ENCODE assay signal across 20 cellular contexts in genomic region chr12:88113871-88114270, GRCh38. TPM values are rescaled to one million over a fixed set of nuclear protein-coding genes. Genes with fewer than 3 reads are reported as not detected.
DNase-seq lines count a peak whose midpoint lies in the region; ATAC-seq and TF ChIP-seq lines count a peak whose summit lies in the region.
"Had no signal": no experiment of that assay in that cellular context is flagged by ENCODE, and none has a peak within 500 bp of the region (broad histone marks: within the 10 kb centered on the region; RNA-seq: fewer than 3 reads in every experiment).

No MANE protein-coding gene starts in this region.

- H2AK9ac ChIP-seq in IMR-90 (replicated peaks; ENCODE audit: low read depth, low read length, poor library complexity) = no peak overlapping the region

- H3K9ac ChIP-seq in IMR-90 (ENCODE audit: low read depth, low read length) (no peak overlapping the region), mesenchymal stem cell (ENCODE audit: low read length) (peak overlapping the region; percentile 55), H9 (ENCODE audit: extremely low read depth, insufficient read length, low read length) (no peak overlapping the region)

- intact Hi-C loops in IMR-90 (cut with micrococcal nuclease) = no loop called here
- intact Hi-C loops in activated T-helper 1 cell treated with anti-CD3 and anti-CD28 coated beads, Interleukin-12 subunit alpha, Interleukin-12 subunit beta, Interleukin-2, Interleukin-4 antibody, amounts not matched to agents 30 ng/mL and 10 ng/mL and 1 ng/mL, durations not matched to agents 14 hours and 24 hours and 36 hours (cut with micrococcal nuclease) = loop anchor here (5.0 kb wide), 1 partner anchor 878 kb away; no protein-coding TSS in a partner anchor
- intact Hi-C loops in prostate gland (cut with DNase I) = no loop called here

- H2BK5ac ChIP-seq in IMR-90 (ENCODE audit: low read depth, low read length, poor library complexity, severe bottlenecking) = no peak overlapping the region
- no peak overlapping the region for H2BK5ac ChIP-seq in mesenchymal stem cell (ENCODE audit: low read depth, low read length, poor library complexity, severe bottlenecking)
- no peak overlapping the region for H2BK5ac ChIP-seq in H9 (ENCODE audit: insufficient read length, low read length)

- no CpG with 5 or more reads among the region's 3 CpGs for WGBS in IMR-90 (ENCODE audit: extremely low coverage in 2 of 2, insufficient read length in 1 of 2), 2 experiments
- WGBS in mesenchymal stem cell = no CpG with 5 or more reads among the region's 3 CpGs
- WGBS in prostate gland = 72% methylated on average over 3 of the region's 3 CpGs
- no CpG with 5 or more reads among the region's 3 CpGs for WGBS in H9 (ENCODE audit: extremely low coverage, insufficient read length, low lambda C conversion rate)

- H3K4me3 ChIP-seq in IMR-90 (ENCODE audit: insufficient read depth, low read depth, low read length) (no peak overlapping the region), mesenchymal stem cell (ENCODE audit: insufficient read depth in 1 of 2, low read depth in 1 of 2, low read length in 2 of 2) (no peak overlapping the region), prostate gland (no peak overlapping the region)
- H3K4me3 ChIP-seq: thyroid gland had no signal

- H3K23me2 ChIP-seq in H9 (ENCODE audit: insufficient read length, low read depth, low read length, poor library complexity, severe bottlenecking) = no peaks in the 10 kb centered on the region

- H3K4ac ChIP-seq in IMR-90 (ENCODE audit: low read depth, low read length) (no peak overlapping the region), mesenchymal stem cell (ENCODE audit: low read depth in 1 of 2, low read length in 2 of 2) (no peak overlapping the region), H9 (ENCODE audit: low read depth, low read length) (no peak overlapping the region)

- H4K5ac ChIP-seq in IMR-90 (ENCODE audit: low read depth, low read length) (no peak overlapping the region), H9 (ENCODE audit: insufficient read length, low read depth, low read length) (no peak overlapping the region)

- H2BK20ac ChIP-seq in IMR-90 (ENCODE audit: low read depth, low read length) (no peak overlapping the region), H9 (ENCODE audit: low read depth, low read length, poor library complexity, severe bottlenecking) (no peak overlapping the region)

- H3K79me1 ChIP-seq in IMR-90 (ENCODE audit: low read depth in 1 of 2, low read length in 2 of 2) (no peaks in the 10 kb centered on the region), mesenchymal stem cell (replicated peaks; ENCODE audit: low read length, poor library complexity, severe bottlenecking) (no peaks in the 10 kb centered on the region), H9 (ENCODE audit: insufficient read depth, low read depth, low read length, poor library complexity, severe bottlenecking) (no peaks in the 10 kb centered on the region)

- dilution Hi-C loops in IMR-90 (cut with HindIII; ENCODE audit: low sequenced_read_pairs, unreplicated experiment) = no loop called here

- no peak overlapping the region for H3K56ac ChIP-seq in IMR-90 (ENCODE audit: extremely low read depth, insufficient read depth, low read length)
- H3K56ac ChIP-seq in H9 (ENCODE audit: insufficient read length, low read depth, low read length) = no peak overlapping the region

- no peaks in the 10 kb centered on the region for H3K9me3 Mint-ChIP-seq in chondrocyte (ENCODE audit: low read depth)
- no peaks in the 10 kb centered on the region for H3K9me3 Mint-ChIP-seq in activated T-helper 1 cell treated with anti-CD3 and anti-CD28 coated beads, Interleukin-12 subunit alpha, Interleukin-12 subunit beta, Interleukin-2, Interleukin-4 antibody, amounts not matched to agents 30 ng/mL and 10 ng/mL and 1 ng/mL, durations not matched to agents 14 hours and 24 hours and 36 hours
- no peaks in the 10 kb centered on the region for H3K9me3 Mint-ChIP-seq in H9
- H3K9me3 Mint-ChIP-seq: stimulated activated effector memory CD8-positive, alpha-beta T cell treated with anti-CD3 and anti-CD28 coated beads, Interleukin-12 subunit alpha, Interleukin-12 subunit beta, amount 100 ng/mL, for 72 hours had no signal

- H3K36me3 ChIP-seq in IMR-90 (ENCODE audit: control insufficient read depth, insufficient read depth, low read length) (peaks cover 5% of the 10 kb centered on the region; the same call in 1 of the 2 replicates), mesenchymal stem cell (ENCODE audit: control insufficient read depth in 1 of 2, insufficient read depth in 2 of 2, low read depth in 1 of 2, low read length in 2 of 2) (peaks cover 3 to 61% of the 10 kb centered on the region in 2 experiments), prostate gland (no peaks in the 10 kb centered on the region)

- no peak overlapping the region for H3K23ac ChIP-seq in IMR-90 (ENCODE audit: low read depth, low read length)
- H3K23ac ChIP-seq in mesenchymal stem cell (ENCODE audit: low read length in 2 of 2) = no peak overlapping the region
- no peak overlapping the region for H3K23ac ChIP-seq in H9 (ENCODE audit: insufficient read length, low read depth, low read length)

- H2BK12ac ChIP-seq in mesenchymal stem cell (ENCODE audit: low read length in 2 of 2) (no peak overlapping the region), H9 (ENCODE audit: insufficient read length, low read depth, low read length) (no peak overlapping the region)

- no peak for TF ChIP-seq RAD21 in IMR-90 (IDR thresholded peaks at IDR 0.05; ENCODE audit: low read length)

- H2BK120ac ChIP-seq in IMR-90 (ENCODE audit: low read depth, low read length) (no peak overlapping the region), mesenchymal stem cell (ENCODE audit: low read depth, low read length) (no peak overlapping the region), H9 (ENCODE audit: low read depth, low read length, poor library complexity, severe bottlenecking) (no peak overlapping the region)

- no peak for TF ChIP-seq CTCF in IMR-90 (conservative IDR thresholded peaks at IDR 0.05; ENCODE audit: low read depth, low read length)
- no peak for TF ChIP-seq CTCF in chondrocyte (IDR thresholded peaks at IDR 0.05)
- TF ChIP-seq CTCF in prostate gland (IDR thresholded peaks at IDR 0.05) = no peak
- no peak for TF ChIP-seq CTCF in H9 (conservative IDR thresholded peaks at IDR 0.05)

- H3K18ac ChIP-seq in IMR-90 (ENCODE audit: low read depth, low read length) (no peak overlapping the region; the same call in 1 of the 2 replicates), mesenchymal stem cell (ENCODE audit: low read depth in 1 of 2, low read length in 2 of 2) (no peak overlapping the region), H9 (ENCODE audit: insufficient read length, low read depth, low read length) (no peak overlapping the region)

- H3K4me1 Mint-ChIP-seq in chondrocyte (ENCODE audit: low read depth) (peaks cover 12% of the 10 kb centered on the region), H9 (no peaks in the 10 kb centered on the region)
- H3K4me1 Mint-ChIP-seq in activated T-helper 1 cell treated with anti-CD3 and anti-CD28 coated beads, Interleukin-12 subunit alpha, Interleukin-12 subunit beta, Interleukin-2, Interleukin-4 antibody, amounts not matched to agents 30 ng/mL and 10 ng/mL and 1 ng/mL, durations not matched to agents 14 hours and 24 hours and 36 hours (ENCODE audit: low read depth) = no peaks in the 10 kb centered on the region
- H3K4me1 Mint-ChIP-seq: stimulated activated effector memory CD8-positive, alpha-beta T cell treated with anti-CD3 and anti-CD28 coated beads, Interleukin-12 subunit alpha, Interleukin-12 subunit beta, amount 100 ng/mL, for 72 hours had no signal

- no peaks in the 10 kb centered on the region for H3K9me1 ChIP-seq in IMR-90 (ENCODE audit: insufficient read depth, low read length)

- H3K27me3 Mint-ChIP-seq in chondrocyte (ENCODE audit: low read depth) (no peaks in the 10 kb centered on the region), H9 (ENCODE audit: low read depth) (no peaks in the 10 kb centered on the region)
- H3K27me3 Mint-ChIP-seq in activated T-helper 1 cell treated with anti-CD3 and anti-CD28 coated beads, Interleukin-12 subunit alpha, Interleukin-12 subunit beta, Interleukin-2, Interleukin-4 antibody, amounts not matched to agents 30 ng/mL and 10 ng/mL and 1 ng/mL, durations not matched to agents 14 hours and 24 hours and 36 hours (ENCODE audit: insufficient read depth) = no peaks in the 10 kb centered on the region

- H4K8ac ChIP-seq in IMR-90 (ENCODE audit: low read depth in 2 of 2, low read length in 2 of 2) (peak overlapping the region in 1 of 2 experiments; percentile 70; a peak in 1 of 4 replicates), mesenchymal stem cell (ENCODE audit: low read length) (no peak overlapping the region), H9 (replicated peaks; ENCODE audit: insufficient read length, low read depth, low read length) (no peak overlapping the region)

- H4K91ac ChIP-seq in IMR-90 (ENCODE audit: insufficient read depth, low read depth, low read length) (no peak overlapping the region), mesenchymal stem cell (ENCODE audit: low read length) (no peak overlapping the region), H9 (ENCODE audit: insufficient read length, low read depth, low read length) (no peak overlapping the region)

- H2AFZ ChIP-seq in IMR-90 (replicated peaks; ENCODE audit: low read length, poor library complexity) (no peak overlapping the region), mesenchymal stem cell (ENCODE audit: low read depth, low read length) (no peak overlapping the region), H9 (ENCODE audit: low read length) (no peak overlapping the region)

- POLR2A ChIA-PET in IMR-90 (lab: Charles Lee; ENCODE audit: unreplicated experiment) = no interaction called here

- CTCF ChIA-PET in IMR-90 (lab: Yijun Ruan, JAX) = interaction anchor here (0.5 kb wide), 1 partner anchor 1213 kb away, joined by 3 read pairs; no protein-coding TSS in a partner anchor

- no peaks in the 10 kb centered on the region for H3K79me2 ChIP-seq in H9 (ENCODE audit: insufficient read depth, low read length)

- no peaks in the 10 kb centered on the region; the same call in 1 of the 2 replicates for H3K4me1 ChIP-seq in IMR-90 (ENCODE audit: control insufficient read depth, insufficient read depth, low read length)
- no peaks in the 10 kb centered on the region for H3K4me1 ChIP-seq in mesenchymal stem cell (ENCODE audit: control insufficient read depth, insufficient read depth, low read depth, low read length)
- H3K4me1 ChIP-seq in prostate gland (replicated peaks) = no peaks in the 10 kb centered on the region
- H3K4me1 ChIP-seq in H9 (ENCODE audit: insufficient read depth, low read length) = no peaks in the 10 kb centered on the region
- H3K4me1 ChIP-seq: thyroid gland had no signal

- no peak overlapping the region for H3T11ph ChIP-seq in H9 (ENCODE audit: low read length)

- no peak overlapping the region for H3K4me3 Mint-ChIP-seq in chondrocyte (ENCODE audit: unreplicated experiment)
- no peak overlapping the region for H3K4me3 Mint-ChIP-seq in activated T-helper 1 cell treated with anti-CD3 and anti-CD28 coated beads, Interleukin-12 subunit alpha, Interleukin-12 subunit beta, Interleukin-2, Interleukin-4 antibody, amounts not matched to agents 30 ng/mL and 10 ng/mL and 1 ng/mL, durations not matched to agents 14 hours and 24 hours and 36 hours
- no peak overlapping the region for H3K4me3 Mint-ChIP-seq in H9
- H3K4me3 Mint-ChIP-seq: stimulated activated effector memory CD8-positive, alpha-beta T cell treated with anti-CD3 and anti-CD28 coated beads, Interleukin-12 subunit alpha, Interleukin-12 subunit beta, amount 100 ng/mL, for 72 hours had no signal

- no peaks in the 10 kb centered on the region for H3K27me3 ChIP-seq in IMR-90 (ENCODE audit: control insufficient read depth, insufficient read depth, low read length)
- H3K27me3 ChIP-seq in mesenchymal stem cell (ENCODE audit: control insufficient read depth in 1 of 2, insufficient read depth in 1 of 2, low read length in 2 of 2) = no peaks in the 10 kb centered on the region
- no peaks in the 10 kb centered on the region for H3K27me3 ChIP-seq in prostate gland (replicated peaks; ENCODE audit: insufficient read depth)
- no peaks in the 10 kb centered on the region for H3K27me3 ChIP-seq in H9 (ENCODE audit: insufficient read depth, low read length)
- H3K27me3 ChIP-seq: thyroid gland had no signal

- no peaks in the 10 kb centered on the region for H3K9me3 ChIP-seq in IMR-90 (ENCODE audit: control insufficient read depth, insufficient read depth, low read length)
- no peaks in the 10 kb centered on the region for H3K9me3 ChIP-seq in mesenchymal stem cell (ENCODE audit: control insufficient read depth, low read length)
- H3K9me3 ChIP-seq in prostate gland = no peaks in the 10 kb centered on the region
- no peaks in the 10 kb centered on the region for H3K9me3 ChIP-seq in H9 (ENCODE audit: control insufficient read depth, low read depth, low read length)
- H3K9me3 ChIP-seq: thyroid gland had no signal

- H3K27ac ChIP-seq in IMR-90 (ENCODE audit: insufficient read depth, low read length) (no peak overlapping the region), mesenchymal stem cell (ENCODE audit: low read length, poor library complexity, severe bottlenecking) (no peak overlapping the region), prostate gland (no peak overlapping the region), H9 (ENCODE audit: insufficient read length, low read depth, low read length) (no peak overlapping the region)
- H3K27ac ChIP-seq: C4-2B, thyroid gland, VCaP had no signal

- peak overlapping the region; percentile 86; the same call in 1 of the 2 replicates for H3K4me2 ChIP-seq in IMR-90 (ENCODE audit: low read depth, low read length)
- H3K4me2 ChIP-seq in mesenchymal stem cell (ENCODE audit: low read length, poor library complexity, severe bottlenecking) = no peak overlapping the region
- H3K4me2 ChIP-seq in H9 (ENCODE audit: insufficient read depth, insufficient read length, low read length) = no peak overlapping the region

- H2AK5ac ChIP-seq in IMR-90 (ENCODE audit: low read depth, low read length) (no peak overlapping the region), mesenchymal stem cell (ENCODE audit: low read length, severe bottlenecking) (no peak overlapping the region), H9 (ENCODE audit: insufficient read length, low read length) (no peak overlapping the region)

- peaks cover 24% of the 10 kb centered on the region for H3K36me3 Mint-ChIP-seq in chondrocyte (ENCODE audit: low read depth)
- H3K36me3 Mint-ChIP-seq in activated T-helper 1 cell treated with anti-CD3 and anti-CD28 coated beads, Interleukin-12 subunit alpha, Interleukin-12 subunit beta, Interleukin-2, Interleukin-4 antibody, amounts not matched to agents 30 ng/mL and 10 ng/mL and 1 ng/mL, durations not matched to agents 14 hours and 24 hours and 36 hours (ENCODE audit: low read depth) = peaks cover 19% of the 10 kb centered on the region
- peaks cover 4 to 32% (median 28%) of the 10 kb centered on the region in 3 experiments; a peak in 6 of 7 replicates for H3K36me3 Mint-ChIP-seq in H9 (ENCODE audit: insufficient read depth in 1 of 3, low read depth in 3 of 3)

- no peaks in the 10 kb centered on the region for H4K20me1 ChIP-seq in IMR-90 (ENCODE audit: insufficient read depth, low read length)
- H4K20me1 ChIP-seq in H9 (ENCODE audit: control insufficient read depth, insufficient read depth, insufficient read length) = no peaks in the 10 kb centered on the region

- TF ChIP-seq POLR2A in IMR-90 (IDR thresholded peaks at IDR 0.05; ENCODE audit: low read depth, low read length) (no peak), prostate gland (IDR thresholded peaks at IDR 0.05) (no peak)

- no TSS peak for BruUV-seq in IMR-90 (replicated peaks; lab: Mats Ljungman, UMichigan)

- in situ Hi-C loops in IMR-90 (cut with MboI; ENCODE audit: low sequenced_read_pairs) = no loop called here

- DNase-seq in EL (peak; percentile 65), IMR-90 (peak; percentile 21), chondrocyte (ENCODE audit: low spot score) (no peak), mesenchymal stem cell (peak; percentile 9), prostate gland (ENCODE audit: low spot score) (no peak), H9 (no peak)
- DNase-seq in activated T-helper 1 cell treated with anti-CD3 and anti-CD28 coated beads, Interleukin-12 subunit alpha, Interleukin-12 subunit beta, Interleukin-2, Interleukin-4 antibody, amounts not matched to agents 30 ng/mL and 10 ng/mL and 1 ng/mL, durations not matched to agents 14 hours and 24 hours and 36 hours (ENCODE audit: low spot score) = no peak
- DNase-seq: effector memory CD4-positive, alpha-beta T cell; kidney glomerular epithelial cell; MV-4-11; NCI-H1930; NCI-H446 treated with DMSO at 0.1 percent for 48 hours; retina; stimulated activated CD4-positive, alpha-beta T cell treated with anti-CD3 and anti-CD28 coated beads, Interleukin-15, amount 100 ng/mL, for 24 hours; thyroid gland had no signal

- H3K27ac Mint-ChIP-seq in chondrocyte (ENCODE audit: unreplicated experiment) = peak overlapping the region; percentile 34
- H3K27ac Mint-ChIP-seq in activated T-helper 1 cell treated with anti-CD3 and anti-CD28 coated beads, Interleukin-12 subunit alpha, Interleukin-12 subunit beta, Interleukin-2, Interleukin-4 antibody, amounts not matched to agents 30 ng/mL and 10 ng/mL and 1 ng/mL, durations not matched to agents 14 hours and 24 hours and 36 hours = no peak overlapping the region
- H3K27ac Mint-ChIP-seq in H9 = peak overlapping the region in 1 of 3 experiments; percentile 64; a peak in 1 of 7 replicates
- H3K27ac Mint-ChIP-seq: stimulated activated effector memory CD8-positive, alpha-beta T cell treated with anti-CD3 and anti-CD28 coated beads, Interleukin-12 subunit alpha, Interleukin-12 subunit beta, amount 100 ng/mL, for 72 hours had no signal

- H2BK15ac ChIP-seq in IMR-90 (ENCODE audit: low read depth, low read length) (no peak overlapping the region), mesenchymal stem cell (ENCODE audit: low read depth, poor library complexity, severe bottlenecking) (no peak overlapping the region), H9 (ENCODE audit: low read depth, low read length) (no peak overlapping the region)

- ATAC-seq in IMR-90 (ENCODE audit: low read depth) = peak; percentile 29; the same call in 1 of the 2 replicates
- no peak for ATAC-seq in GM18520 (IDR thresholded peaks at IDR 0.05; ENCODE audit: unreplicated experiment)
- ATAC-seq: HepG2; stimulated activated effector memory CD8-positive, alpha-beta T cell treated with anti-CD3 and anti-CD28 coated beads, Interleukin-12 subunit alpha, Interleukin-12 subunit beta, amount 100 ng/mL, for 72 hours had no signal

- H3K14ac ChIP-seq in IMR-90 (replicated peaks; ENCODE audit: low read depth, low read length) (0 out of 2 replicates have a peak overlapping the region, but pooled peaks have one; percentile 69), mesenchymal stem cell (ENCODE audit: low read length in 2 of 2) (no peak overlapping the region), H9 (ENCODE audit: insufficient read depth, low read length) (no peak overlapping the region)

RNA-seq across cellular contexts. Expression of gene CEP290, which starts 28.0 kb away (rescaled TPM):
- total RNA-seq in IMR-90 (2012; rRNA removed) (7.9 and 17.5 TPM in 2 replicates), chondrocyte (15.0 to 20.6 TPM (median 16.9 TPM) in 3 replicates), prostate gland (10 to 100 TPM in 1 of 2 donors, 1 to 10 TPM in 1; 8.1 to 26.5 TPM), H9 (2021) (10.0 and 12.8 TPM in 2 replicates)
- polyA plus RNA-seq in IMR-90 (2012; rRNA removed) = 4.3 and 4.4 TPM in 2 replicates
- 0.98 and 1.9 TPM in 2 replicates for polyA plus RNA-seq in IMR-90 (2012; cell fraction: cytosol; rRNA removed)
- 1.9 and 6.9 TPM in 2 replicates for polyA plus RNA-seq in IMR-90 (2012; cell fraction: nucleus; rRNA removed; ENCODE audit: low replicate concordance)
- 9.3 TPM for polyA plus RNA-seq in mesenchymal stem cell (2013, experiment 1 of 2)
- 9.8 TPM for polyA plus RNA-seq in mesenchymal stem cell (2013, experiment 2 of 2)
- 15.5 and 17.0 TPM in 2 replicates for total RNA-seq in activated T-helper 1 cell treated with anti-CD3 and anti-CD28 coated beads, Interleukin-12 subunit alpha, Interleukin-12 subunit beta, Interleukin-2, Interleukin-4 antibody, amounts not matched to agents 30 ng/mL and 10 ng/mL and 1 ng/mL, durations not matched to agents 14 hours and 24 hours and 36 hours

RNA-seq across cellular contexts. Expression of gene TMTC3, which starts 28.2 kb away (rescaled TPM):
- 44.3 and 70.8 TPM in 2 replicates for total RNA-seq in IMR-90 (2012; rRNA removed)
- polyA plus RNA-seq in IMR-90 (2012; rRNA removed) = 2.8 and 3.7 TPM in 2 replicates
- polyA plus RNA-seq in IMR-90 (2012; cell fraction: cytosol; rRNA removed) = 2.4 and 2.9 TPM in 2 replicates
- polyA plus RNA-seq in IMR-90 (2012; cell fraction: nucleus; rRNA removed; ENCODE audit: low replicate concordance) = 0.65 and 2.4 TPM in 2 replicates
- 47.4 to 63.6 TPM (median 50.5 TPM) in 3 replicates for total RNA-seq in chondrocyte
- 22.8 TPM for polyA plus RNA-seq in mesenchymal stem cell (2013, experiment 1 of 2)
- polyA plus RNA-seq in mesenchymal stem cell (2013, experiment 2 of 2) = 25.5 TPM
- 6.9 and 7.1 TPM in 2 replicates for total RNA-seq in activated T-helper 1 cell treated with anti-CD3 and anti-CD28 coated beads, Interleukin-12 subunit alpha, Interleukin-12 subunit beta, Interleukin-2, Interleukin-4 antibody, amounts not matched to agents 30 ng/mL and 10 ng/mL and 1 ng/mL, durations not matched to agents 14 hours and 24 hours and 36 hours
- 10 to 100 TPM; 15.1 to 23.6 TPM for total RNA-seq in prostate gland
- total RNA-seq in H9 (2021) = 37.7 and 40.1 TPM in 2 replicates

Comparison
In these comparisons a context has a peak if more than half of its experiments do, and no peak if none do; other contexts are left out.
1. DNase-seq: peak in EL (single experiment), IMR-90 (single experiment) and mesenchymal stem cell (single experiment); none in chondrocyte (single experiment), activated T-helper 1 cell treated with anti-CD3 and anti-CD28 coated beads, Interleukin-12 subunit alpha, Interleukin-12 subunit beta, Interleukin-2, Interleukin-4 antibody, amounts not matched to agents 30 ng/mL and 10 ng/mL and 1 ng/mL, durations not matched to agents 14 hours and 24 hours and 36 hours (single experiment), prostate gland (single experiment) and H9 (single experiment).